21 cellular contexts compared by ENCODE assay signal in genomic region chr18:78528437-78529228, GRCh38.
A peak's percentile ranks its signal among the peaks of the same experiment; 100 is the strongest.
DNase-seq lines count a peak whose midpoint lies in the region; ATAC-seq and TF ChIP-seq lines count a peak whose summit lies in the region.
"Had no signal": no experiment of that assay in that cellular context is flagged by ENCODE, and none has a peak within 500 bp of the region (broad histone marks: within the 10 kb centered on the region; RNA-seq: fewer than 3 reads in every experiment).

No MANE protein-coding gene starts in this region.

- peaks cover 0 to 11% (median 0%) of the 10 kb centered on the region in 3 experiments for H3K27me3 ChIP-seq in neuronal stem cell (ENCODE audit: control insufficient read depth in 3 of 3, insufficient read depth in 3 of 3, low read depth in 1 of 3, low read length in 3 of 3)
- peaks cover 33% of the 10 kb centered on the region for H3K27me3 ChIP-seq in gastroesophageal sphincter
- H3K27me3 ChIP-seq: colonic mucosa had no signal

- no peaks in the 10 kb centered on the region for H3K79me1 ChIP-seq in neuronal stem cell (ENCODE audit: low read depth, low read length)

- peak overlapping the region; percentile 49 for H2AFZ ChIP-seq in neuronal stem cell (ENCODE audit: low read length)

- no peak for TF ChIP-seq POLR2A in gastroesophageal sphincter (IDR thresholded peaks at IDR 0.05)

- no peak for ATAC-seq in gastroesophageal sphincter
- ATAC-seq: activated naive CD8-positive, alpha-beta T cell treated with anti-CD3 and anti-CD28 coated beads, Interleukin-2, amount 50 U/mL, for 24 hours; SK-N-SH treated with all-trans-retinoic acid at 6 μM for 48 hours; stimulated activated naive B cell treated with anti-CD40 and anti-IgM and Interleukin-4, amounts not matched to agents 10 μg/mL and 1 μg/mL and 100 μg/mL, for 72 hours had no signal

- H2BK12ac ChIP-seq in neuronal stem cell (ENCODE audit: low read length): no peak overlapping the region

- TF ChIP-seq EP300 in gastroesophageal sphincter (IDR thresholded peaks at IDR 0.05): no peak

- no peak overlapping the region for H3K4me2 ChIP-seq in neuronal stem cell (ENCODE audit: insufficient read depth, low read length, poor library complexity, severe bottlenecking)

- H2BK15ac ChIP-seq in neuronal stem cell (ENCODE audit: low read length): no peak overlapping the region

- peaks cover 0 to 2% of the 10 kb centered on the region in 2 donors for H3K9me3 ChIP-seq in neuronal stem cell (replicated peaks in 1 of 2; ENCODE audit: control insufficient read depth in 2 of 2, insufficient read depth in 1 of 2, low read depth in 1 of 2, low read length in 2 of 2)
- no peaks in the 10 kb centered on the region for H3K9me3 ChIP-seq in gastroesophageal sphincter
- H3K9me3 ChIP-seq: colonic mucosa, MG63 had no signal

- no peak for TF ChIP-seq CTCF in gastroesophageal sphincter (IDR thresholded peaks at IDR 0.05)

- no peak overlapping the region for H3K14ac ChIP-seq in neuronal stem cell (ENCODE audit: low read length)

- no peak overlapping the region for H2AK5ac ChIP-seq in neuronal stem cell (ENCODE audit: low read depth, low read length)

- H3K23ac ChIP-seq in neuronal stem cell (ENCODE audit: low read depth, low read length, poor library complexity): no peak overlapping the region

- H3K4me3 ChIP-seq in neuronal stem cell (ENCODE audit: low read length in 2 of 2) (no peak overlapping the region), gastroesophageal sphincter (no peak overlapping the region)
- H3K4me3 ChIP-seq: colonic mucosa, MG63 had no signal

- H3K9ac ChIP-seq in neuronal stem cell (ENCODE audit: low read depth, low read length, poor library complexity): no peak overlapping the region

- H3K18ac ChIP-seq in neuronal stem cell (ENCODE audit: low read length): no peak overlapping the region

- no peak overlapping the region for H4K91ac ChIP-seq in neuronal stem cell (ENCODE audit: low read depth, low read length, poor library complexity)

- H4K8ac ChIP-seq in neuronal stem cell (ENCODE audit: low read depth, low read length): no peak overlapping the region

- no peak overlapping the region for H2BK120ac ChIP-seq in neuronal stem cell (ENCODE audit: low read depth, low read length)

- no CpG with 5 or more reads among the region's 15 CpGs for WGBS in neuronal stem cell (ENCODE audit: extremely low coverage in 2 of 2, insufficient read length in 2 of 2, insufficient replicate concordance in 1 of 2), 2 donors
- 62 to 74% methylated on average over 8 to 12 of the region's 15 CpGs for WGBS in gastroesophageal sphincter (ENCODE audit: low coverage in 1 of 2), 2 donors

- H3K27ac ChIP-seq in neuronal stem cell (replicated peaks; ENCODE audit: low read length) (no peak overlapping the region), gastroesophageal sphincter (no peak overlapping the region)
- H3K27ac ChIP-seq: colonic mucosa had no signal

- DNase-seq in H4 (ENCODE audit: low spot score) (peak; percentile 59), NCI-H2029 (lab: John Stamatoyannopoulos, UW) (peak; percentile 4), NCI-H748 treated with DMSO at 0.1 percent for 48 hours (lab: John Stamatoyannopoulos, UW) (peak; percentile 69), neuronal stem cell (ENCODE audit: low spot score) (no peak), NCI-H1930 (lab: John Stamatoyannopoulos, UW) (no peak)
- DNase-seq in central memory CD4-positive, alpha-beta T cell: no peak
- DNase-seq: activated B cell treated with CpG ODN at 0.5 μM for 24 hours; activated CD4-positive, alpha-beta memory T cell treated with anti-CD3 and anti-CD28 coated beads for 36 hours; activated gamma-delta T cell; activated naive CD8-positive, alpha-beta T cell treated with anti-CD3 and anti-CD28 coated beads, Interleukin-2, amount 50 U/mL, for 24 hours; CD4-positive, CD25-positive, alpha-beta regulatory T cell; colonic mucosa; DMS 273 treated with DMSO at 0.1 percent for 48 hours; MG63; NCI-H2171; occipital lobe; stimulated activated CD4-positive, alpha-beta T cell treated with anti-CD3 and anti-CD28 coated beads, Interleukin-2, amount 100 ng/mL, for 48 hours; stimulated activated naive B cell treated with anti-CD40 and anti-IgM and Interleukin-4, amounts not matched to agents 10 μg/mL and 1 μg/mL and 100 μg/mL, for 72 hours; T-helper 9 cell had no signal

- no peak overlapping the region for H3K4ac ChIP-seq in neuronal stem cell (ENCODE audit: low read length)

- H2BK5ac ChIP-seq in neuronal stem cell (ENCODE audit: low read length): no peak overlapping the region

- H3K4me1 ChIP-seq in neuronal stem cell (ENCODE audit: control insufficient read depth in 2 of 2, insufficient read depth in 1 of 2, low read depth in 1 of 2, low read length in 2 of 2) (peaks cover 0 to 9% of the 10 kb centered on the region in 2 donors), gastroesophageal sphincter (peaks cover 0 to 3% (median 0%) of the 10 kb centered on the region in 3 donors)
- H3K4me1 ChIP-seq: colonic mucosa had no signal

- no peaks in the 10 kb centered on the region for H3K36me3 ChIP-seq in neuronal stem cell (replicated peaks in 1 of 2; ENCODE audit: control insufficient read depth in 2 of 2, insufficient read depth in 2 of 2, low read length in 2 of 2)
- no peaks in the 10 kb centered on the region for H3K36me3 ChIP-seq in gastroesophageal sphincter
- H3K36me3 ChIP-seq: colonic mucosa, MG63 had no signal

Comparison
In these comparisons a context has a peak if more than half of its experiments do, and no peak if none do; other contexts are left out.
1. DNase-seq: peak in H4 (single experiment), NCI-H2029 (single experiment) and NCI-H748 treated with DMSO at 0.1 percent for 48 hours (single experiment); none in neuronal stem cell (single experiment), NCI-H1930 (0 of 2) and central memory CD4-positive, alpha-beta T cell (single experiment).